8 cellular contexts compared by ENCODE assay signal in genomic region chrX:69538321-69538876, GRCh38. TPM values are rescaled to one million over a fixed set of nuclear protein-coding genes. Genes with fewer than 3 reads are reported as not detected.
DNase-seq lines count a peak whose midpoint lies in the region; ATAC-seq, FAIRE-seq and TF ChIP-seq lines count a peak whose summit lies in the region.

No MANE protein-coding gene starts in this region.

- TF ChIP-seq CTCF in hepatocyte (IDR thresholded peaks at IDR 0.05; ENCODE audit: poor library complexity): peak; percentile 69
- peak; percentile 62 to 80 (median 74) for TF ChIP-seq CTCF in gastrocnemius medialis (IDR thresholded peaks at IDR 0.05 in 4 of 5, conservative IDR thresholded peaks at IDR 0.05 in 1 of 5)

- in situ Hi-C loops in gastrocnemius medialis (cut with MboI; ENCODE audit: low sequenced_read_pairs in 4 of 4): loop anchor here in 2 of 4 donors (25.0 kb wide), 3 partner anchors 99 to 549 kb away; partner anchors contain the start of gene AWAT2 (in 1 of the 2)

- no peaks in the 10 kb centered on the region for H3K9me2 ChIP-seq in hepatocyte (replicated peaks; ENCODE audit: insufficient read depth)

- H3K27me3 ChIP-seq in hepatocyte (no peaks in the 10 kb centered on the region), gastrocnemius medialis (no peaks in the 10 kb centered on the region)

- H3K4me3 ChIP-seq in hepatocyte (peak overlapping the region; percentile 75), gastrocnemius medialis (peak overlapping the region; percentile 50 to 60 (median 53))

- DNase-seq in Ammon's horn (ENCODE audit: low spot score): peak; percentile 71
- DNase-seq in GM19239 (ENCODE audit: insufficient read length, low spot score): peak; percentile 60
- DNase-seq in anterior cingulate cortex (lab: John Stamatoyannopoulos, UW): peak in 49 of 58 donors; percentile 1 to 65 (median 21)
- DNase-seq in hepatocyte (ENCODE audit: low spot score): peak; percentile 83
- peak; percentile 23 to 43 for DNase-seq in gastrocnemius medialis
- no peak for DNase-seq in NCI-H2227 treated with DMSO at 0.1 percent for 48 hours (lab: John Stamatoyannopoulos, UW)

- H3K9me3 ChIP-seq in hepatocyte (ENCODE audit: low read depth) (no peaks in the 10 kb centered on the region), gastrocnemius medialis (no peaks in the 10 kb centered on the region)

- FAIRE-seq in GM19239 (lab: Jason Lieb, UNC): no peak

- no peaks in the 10 kb centered on the region for H3K4me1 ChIP-seq in hepatocyte (ENCODE audit: insufficient read depth)
- H3K4me1 ChIP-seq in gastrocnemius medialis: no peaks in the 10 kb centered on the region

- H3K4me1 Mint-ChIP-seq in T-helper 1 cell treated with Interleukin-12 subunit alpha and Interleukin-12 subunit beta and Interleukin-4 antibody, amounts not matched to agents 30 μg/mL and 1 μg/mL, for 36 hours (ENCODE audit: low read depth): peaks cover 16% of the 10 kb centered on the region

- no peak overlapping the region for H3K27ac Mint-ChIP-seq in T-helper 1 cell treated with Interleukin-12 subunit alpha and Interleukin-12 subunit beta and Interleukin-4 antibody, amounts not matched to agents 30 μg/mL and 1 μg/mL, for 36 hours

- peak; percentile 95 for ATAC-seq in HG03521 (IDR thresholded peaks at IDR 0.05; ENCODE audit: unreplicated experiment)
- peak; percentile 78 to 80 for ATAC-seq in gastrocnemius medialis

- H3K9me3 Mint-ChIP-seq in T-helper 1 cell treated with Interleukin-12 subunit alpha and Interleukin-12 subunit beta and Interleukin-4 antibody, amounts not matched to agents 30 μg/mL and 1 μg/mL, for 36 hours: no peaks in the 10 kb centered on the region

- H4K20me1 ChIP-seq in hepatocyte (ENCODE audit: insufficient read depth, poor library complexity, severe bottlenecking): no peaks in the 10 kb centered on the region

- H3K4me3 Mint-ChIP-seq in T-helper 1 cell treated with Interleukin-12 subunit alpha and Interleukin-12 subunit beta and Interleukin-4 antibody, amounts not matched to agents 30 μg/mL and 1 μg/mL, for 36 hours: peak overlapping the region; percentile 28

- H2AFZ ChIP-seq in hepatocyte: peak overlapping the region; percentile 78

- no peak overlapping the region for H3K27ac ChIP-seq in hepatocyte
- no peak overlapping the region for H3K27ac ChIP-seq in gastrocnemius medialis

- no peaks in the 10 kb centered on the region for H3K79me2 ChIP-seq in hepatocyte

- H3K4me2 ChIP-seq in hepatocyte: peak overlapping the region; percentile 79

- H3K36me3 Mint-ChIP-seq in T-helper 1 cell treated with Interleukin-12 subunit alpha and Interleukin-12 subunit beta and Interleukin-4 antibody, amounts not matched to agents 30 μg/mL and 1 μg/mL, for 36 hours (ENCODE audit: low read depth): no peaks in the 10 kb centered on the region

- intact Hi-C loops in gastrocnemius medialis (cut with DNase I; ENCODE audit: low total_unique reads): loop anchor here (1.0 to 2.0 kb wide), 3 partner anchors 80 to 558 kb away; no protein-coding TSS in a partner anchor

- no peaks in the 10 kb centered on the region for H3K27me3 Mint-ChIP-seq in T-helper 1 cell treated with Interleukin-12 subunit alpha and Interleukin-12 subunit beta and Interleukin-4 antibody, amounts not matched to agents 30 μg/mL and 1 μg/mL, for 36 hours (ENCODE audit: low read depth)

- no peaks in the 10 kb centered on the region for H3K36me3 ChIP-seq in hepatocyte (replicated peaks; ENCODE audit: insufficient read depth, low read depth)
- H3K36me3 ChIP-seq in gastrocnemius medialis: no peaks in the 10 kb centered on the region

- WGBS in hepatocyte (ENCODE audit: low lambda C conversion rate, missing lambda C conversion rate): 36% methylated on average over 31 of the region's 45 CpGs

- no peak for TF ChIP-seq POLR2A in gastrocnemius medialis (IDR thresholded peaks at IDR 0.05)

RNA-seq across cellular contexts. Expression of gene NALF2, which starts 34.3 kb away (rescaled TPM):
- total RNA-seq in hepatocyte: 0.16 and 0.20 TPM in 2 replicates
- 0.38 and 0.46 TPM in 2 replicates for polyA plus RNA-seq in hepatocyte
- total RNA-seq in gastrocnemius medialis: under 1 TPM in 1 of 4 donors, not detected in 3; 0.33 TPM
